In the genomic region with DNA sequence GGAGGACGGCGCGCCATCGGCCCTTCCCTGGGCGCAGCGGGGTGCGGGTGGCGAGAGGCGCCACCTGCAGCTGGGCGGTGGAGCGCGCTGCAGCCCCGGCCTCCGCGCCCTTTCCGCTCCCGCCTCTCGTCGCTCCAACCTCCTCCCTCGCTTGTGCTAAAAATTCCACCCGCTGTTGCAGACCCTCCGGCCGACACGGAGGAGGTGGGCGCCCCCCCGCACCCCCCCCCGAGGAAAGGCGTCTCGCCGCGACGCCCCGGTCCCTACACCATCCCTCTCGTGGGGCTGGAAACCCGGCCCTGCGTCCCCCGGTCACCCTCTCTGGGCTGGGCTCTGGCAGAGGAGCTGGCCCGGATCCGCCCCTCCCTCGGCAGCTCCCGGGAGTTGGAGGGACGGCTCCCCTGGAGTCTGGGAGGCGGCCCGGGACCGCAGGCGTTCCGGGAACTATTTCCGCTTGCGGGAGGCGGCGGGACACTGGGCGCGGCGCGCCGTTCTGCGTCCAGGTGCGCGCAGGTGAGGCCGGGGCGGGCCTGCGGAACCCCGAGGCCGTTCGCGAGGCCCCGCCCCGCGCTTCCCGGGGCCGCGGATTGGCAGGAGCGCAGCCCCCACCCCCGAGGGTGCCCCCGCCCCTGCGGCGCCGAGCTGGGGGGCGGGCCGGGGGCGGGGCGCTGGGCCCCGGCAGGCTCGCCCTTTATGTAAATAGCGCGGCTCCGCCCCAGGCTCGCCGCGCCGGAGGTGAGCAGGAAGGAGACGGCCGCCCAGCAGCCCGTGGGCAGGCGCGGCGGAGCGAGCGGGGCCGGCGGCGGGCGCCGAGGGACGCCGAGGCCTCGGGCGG, we compare ENCODE assay signal across 1 cellular context.
TF ChIP-seq lines count a peak whose summit lies in the region.

A gene with protein sequence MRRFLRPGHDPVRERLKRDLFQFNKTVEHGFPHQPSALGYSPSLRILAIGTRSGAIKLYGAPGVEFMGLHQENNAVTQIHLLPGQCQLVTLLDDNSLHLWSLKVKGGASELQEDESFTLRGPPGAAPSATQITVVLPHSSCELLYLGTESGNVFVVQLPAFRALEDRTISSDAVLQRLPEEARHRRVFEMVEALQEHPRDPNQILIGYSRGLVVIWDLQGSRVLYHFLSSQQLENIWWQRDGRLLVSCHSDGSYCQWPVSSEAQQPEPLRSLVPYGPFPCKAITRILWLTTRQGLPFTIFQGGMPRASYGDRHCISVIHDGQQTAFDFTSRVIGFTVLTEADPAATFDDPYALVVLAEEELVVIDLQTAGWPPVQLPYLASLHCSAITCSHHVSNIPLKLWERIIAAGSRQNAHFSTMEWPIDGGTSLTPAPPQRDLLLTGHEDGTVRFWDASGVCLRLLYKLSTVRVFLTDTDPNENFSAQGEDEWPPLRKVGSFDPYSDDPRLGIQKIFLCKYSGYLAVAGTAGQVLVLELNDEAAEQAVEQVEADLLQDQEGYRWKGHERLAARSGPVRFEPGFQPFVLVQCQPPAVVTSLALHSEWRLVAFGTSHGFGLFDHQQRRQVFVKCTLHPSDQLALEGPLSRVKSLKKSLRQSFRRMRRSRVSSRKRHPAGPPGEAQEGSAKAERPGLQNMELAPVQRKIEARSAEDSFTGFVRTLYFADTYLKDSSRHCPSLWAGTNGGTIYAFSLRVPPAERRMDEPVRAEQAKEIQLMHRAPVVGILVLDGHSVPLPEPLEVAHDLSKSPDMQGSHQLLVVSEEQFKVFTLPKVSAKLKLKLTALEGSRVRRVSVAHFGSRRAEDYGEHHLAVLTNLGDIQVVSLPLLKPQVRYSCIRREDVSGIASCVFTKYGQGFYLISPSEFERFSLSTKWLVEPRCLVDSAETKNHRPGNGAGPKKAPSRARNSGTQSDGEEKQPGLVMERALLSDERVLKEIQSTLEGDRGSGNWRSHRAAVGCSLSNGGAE (plus strand): TSS at position 727 of the 835 bp plus-strand sequence. CDS start 17,730 bp downstream, outside the sequence.

TF ChIP-seq in HEK293, 187 proteins besides CTCF, POLR2A, EP300 and RAD21 (continued from another document and continues in another):
- TF ChIP-seq, protein P1, sequence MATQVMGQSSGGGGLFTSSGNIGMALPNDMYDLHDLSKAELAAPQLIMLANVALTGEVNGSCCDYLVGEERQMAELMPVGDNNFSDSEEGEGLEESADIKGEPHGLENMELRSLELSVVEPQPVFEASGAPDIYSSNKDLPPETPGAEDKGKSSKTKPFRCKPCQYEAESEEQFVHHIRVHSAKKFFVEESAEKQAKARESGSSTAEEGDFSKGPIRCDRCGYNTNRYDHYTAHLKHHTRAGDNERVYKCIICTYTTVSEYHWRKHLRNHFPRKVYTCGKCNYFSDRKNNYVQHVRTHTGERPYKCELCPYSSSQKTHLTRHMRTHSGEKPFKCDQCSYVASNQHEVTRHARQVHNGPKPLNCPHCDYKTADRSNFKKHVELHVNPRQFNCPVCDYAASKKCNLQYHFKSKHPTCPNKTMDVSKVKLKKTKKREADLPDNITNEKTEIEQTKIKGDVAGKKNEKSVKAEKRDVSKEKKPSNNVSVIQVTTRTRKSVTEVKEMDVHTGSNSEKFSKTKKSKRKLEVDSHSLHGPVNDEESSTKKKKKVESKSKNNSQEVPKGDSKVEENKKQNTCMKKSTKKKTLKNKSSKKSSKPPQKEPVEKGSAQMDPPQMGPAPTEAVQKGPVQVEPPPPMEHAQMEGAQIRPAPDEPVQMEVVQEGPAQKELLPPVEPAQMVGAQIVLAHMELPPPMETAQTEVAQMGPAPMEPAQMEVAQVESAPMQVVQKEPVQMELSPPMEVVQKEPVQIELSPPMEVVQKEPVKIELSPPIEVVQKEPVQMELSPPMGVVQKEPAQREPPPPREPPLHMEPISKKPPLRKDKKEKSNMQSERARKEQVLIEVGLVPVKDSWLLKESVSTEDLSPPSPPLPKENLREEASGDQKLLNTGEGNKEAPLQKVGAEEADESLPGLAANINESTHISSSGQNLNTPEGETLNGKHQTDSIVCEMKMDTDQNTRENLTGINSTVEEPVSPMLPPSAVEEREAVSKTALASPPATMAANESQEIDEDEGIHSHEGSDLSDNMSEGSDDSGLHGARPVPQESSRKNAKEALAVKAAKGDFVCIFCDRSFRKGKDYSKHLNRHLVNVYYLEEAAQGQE (tag by site-specific recombination; IDR thresholded peaks at IDR 0.05) = peak; percentile 61; the same call in 1 of the 2 replicates
- no peak for TF ChIP-seq ZNF433 (tag by site-specific recombination; IDR thresholded peaks at IDR 0.05; ENCODE audit: low read depth)
- no peak for TF ChIP-seq ZNF677 (tag by site-specific recombination; IDR thresholded peaks at IDR 0.05)
- TF ChIP-seq, protein P2, sequence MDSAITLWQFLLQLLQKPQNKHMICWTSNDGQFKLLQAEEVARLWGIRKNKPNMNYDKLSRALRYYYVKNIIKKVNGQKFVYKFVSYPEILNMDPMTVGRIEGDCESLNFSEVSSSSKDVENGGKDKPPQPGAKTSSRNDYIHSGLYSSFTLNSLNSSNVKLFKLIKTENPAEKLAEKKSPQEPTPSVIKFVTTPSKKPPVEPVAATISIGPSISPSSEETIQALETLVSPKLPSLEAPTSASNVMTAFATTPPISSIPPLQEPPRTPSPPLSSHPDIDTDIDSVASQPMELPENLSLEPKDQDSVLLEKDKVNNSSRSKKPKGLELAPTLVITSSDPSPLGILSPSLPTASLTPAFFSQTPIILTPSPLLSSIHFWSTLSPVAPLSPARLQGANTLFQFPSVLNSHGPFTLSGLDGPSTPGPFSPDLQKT (IDR thresholded peaks at IDR 0.05; ENCODE audit: borderline replicate concordance, low read depth, low read length) = no peak
- peak; percentile 39; the same call in 1 of the 2 replicates for TF ChIP-seq SCRT2 (tag by site-specific recombination; IDR thresholded peaks at IDR 0.05)
- no peak for TF ChIP-seq ZNF114 (tag by site-specific recombination; IDR thresholded peaks at IDR 0.05)
- TF ChIP-seq, protein P3, sequence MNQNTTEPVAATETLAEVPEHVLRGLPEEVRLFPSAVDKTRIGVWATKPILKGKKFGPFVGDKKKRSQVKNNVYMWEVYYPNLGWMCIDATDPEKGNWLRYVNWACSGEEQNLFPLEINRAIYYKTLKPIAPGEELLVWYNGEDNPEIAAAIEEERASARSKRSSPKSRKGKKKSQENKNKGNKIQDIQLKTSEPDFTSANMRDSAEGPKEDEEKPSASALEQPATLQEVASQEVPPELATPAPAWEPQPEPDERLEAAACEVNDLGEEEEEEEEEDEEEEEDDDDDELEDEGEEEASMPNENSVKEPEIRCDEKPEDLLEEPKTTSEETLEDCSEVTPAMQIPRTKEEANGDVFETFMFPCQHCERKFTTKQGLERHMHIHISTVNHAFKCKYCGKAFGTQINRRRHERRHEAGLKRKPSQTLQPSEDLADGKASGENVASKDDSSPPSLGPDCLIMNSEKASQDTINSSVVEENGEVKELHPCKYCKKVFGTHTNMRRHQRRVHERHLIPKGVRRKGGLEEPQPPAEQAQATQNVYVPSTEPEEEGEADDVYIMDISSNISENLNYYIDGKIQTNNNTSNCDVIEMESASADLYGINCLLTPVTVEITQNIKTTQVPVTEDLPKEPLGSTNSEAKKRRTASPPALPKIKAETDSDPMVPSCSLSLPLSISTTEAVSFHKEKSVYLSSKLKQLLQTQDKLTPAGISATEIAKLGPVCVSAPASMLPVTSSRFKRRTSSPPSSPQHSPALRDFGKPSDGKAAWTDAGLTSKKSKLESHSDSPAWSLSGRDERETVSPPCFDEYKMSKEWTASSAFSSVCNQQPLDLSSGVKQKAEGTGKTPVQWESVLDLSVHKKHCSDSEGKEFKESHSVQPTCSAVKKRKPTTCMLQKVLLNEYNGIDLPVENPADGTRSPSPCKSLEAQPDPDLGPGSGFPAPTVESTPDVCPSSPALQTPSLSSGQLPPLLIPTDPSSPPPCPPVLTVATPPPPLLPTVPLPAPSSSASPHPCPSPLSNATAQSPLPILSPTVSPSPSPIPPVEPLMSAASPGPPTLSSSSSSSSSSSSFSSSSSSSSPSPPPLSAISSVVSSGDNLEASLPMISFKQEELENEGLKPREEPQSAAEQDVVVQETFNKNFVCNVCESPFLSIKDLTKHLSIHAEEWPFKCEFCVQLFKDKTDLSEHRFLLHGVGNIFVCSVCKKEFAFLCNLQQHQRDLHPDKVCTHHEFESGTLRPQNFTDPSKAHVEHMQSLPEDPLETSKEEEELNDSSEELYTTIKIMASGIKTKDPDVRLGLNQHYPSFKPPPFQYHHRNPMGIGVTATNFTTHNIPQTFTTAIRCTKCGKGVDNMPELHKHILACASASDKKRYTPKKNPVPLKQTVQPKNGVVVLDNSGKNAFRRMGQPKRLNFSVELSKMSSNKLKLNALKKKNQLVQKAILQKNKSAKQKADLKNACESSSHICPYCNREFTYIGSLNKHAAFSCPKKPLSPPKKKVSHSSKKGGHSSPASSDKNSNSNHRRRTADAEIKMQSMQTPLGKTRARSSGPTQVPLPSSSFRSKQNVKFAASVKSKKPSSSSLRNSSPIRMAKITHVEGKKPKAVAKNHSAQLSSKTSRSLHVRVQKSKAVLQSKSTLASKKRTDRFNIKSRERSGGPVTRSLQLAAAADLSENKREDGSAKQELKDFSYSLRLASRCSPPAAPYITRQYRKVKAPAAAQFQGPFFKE (tag by site-specific recombination; IDR thresholded peaks at IDR 0.05; ENCODE audit: borderline replicate concordance) = no peak
- TF ChIP-seq ZNF350 (tag by site-specific recombination; IDR thresholded peaks at IDR 0.05) = no peak
- no peak for TF ChIP-seq ZNF658 (tag by site-specific recombination; IDR thresholded peaks at IDR 0.05)
- TF ChIP-seq, protein P4, sequence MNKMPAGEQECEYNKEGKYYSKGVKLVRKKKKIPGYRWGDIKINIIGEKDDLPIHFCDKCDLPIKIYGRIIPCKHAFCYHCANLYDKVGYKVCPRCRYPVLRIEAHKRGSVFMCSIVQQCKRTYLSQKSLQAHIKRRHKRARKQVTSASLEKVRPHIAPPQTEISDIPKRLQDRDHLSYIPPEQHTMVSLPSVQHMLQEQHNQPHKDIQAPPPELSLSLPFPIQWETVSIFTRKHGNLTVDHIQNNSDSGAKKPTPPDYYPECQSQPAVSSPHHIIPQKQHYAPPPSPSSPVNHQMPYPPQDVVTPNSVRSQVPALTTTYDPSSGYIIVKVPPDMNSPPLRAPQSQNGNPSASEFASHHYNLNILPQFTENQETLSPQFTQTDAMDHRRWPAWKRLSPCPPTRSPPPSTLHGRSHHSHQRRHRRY (tag by site-specific recombination; IDR thresholded peaks at IDR 0.05) = no peak
- peak; percentile 91 for TF ChIP-seq ZBTB20 (tag by site-specific recombination; IDR thresholded peaks at IDR 0.05)
- TF ChIP-seq ZNF629 (tag by site-specific recombination; IDR thresholded peaks at IDR 0.05) = peak; percentile 56; the same call in 1 of the 2 replicates
- no peak for TF ChIP-seq ZNF521 (tag by site-specific recombination; IDR thresholded peaks at IDR 0.05)
- peak; percentile 31; the same call in 1 of the 2 replicates for TF ChIP-seq MZF1 (tag by site-specific recombination; IDR thresholded peaks at IDR 0.05; ENCODE audit: borderline replicate concordance)
- TF ChIP-seq, protein P5, sequence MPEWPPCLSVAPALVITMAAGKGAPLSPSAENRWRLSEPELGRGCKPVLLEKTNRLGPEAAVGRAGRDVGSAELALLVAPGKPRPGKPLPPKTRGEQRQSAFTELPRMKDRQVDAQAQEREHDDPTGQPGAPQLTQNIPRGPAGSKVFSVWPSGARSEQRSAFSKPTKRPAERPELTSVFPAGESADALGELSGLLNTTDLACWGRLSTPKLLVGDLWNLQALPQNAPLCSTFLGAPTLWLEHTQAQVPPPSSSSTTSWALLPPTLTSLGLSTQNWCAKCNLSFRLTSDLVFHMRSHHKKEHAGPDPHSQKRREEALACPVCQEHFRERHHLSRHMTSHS (tag by site-specific recombination; IDR thresholded peaks at IDR 0.05) = no peak
- no peak for TF ChIP-seq YY2 (tag by site-specific recombination; IDR thresholded peaks at IDR 0.05)
- no peak for TF ChIP-seq ZNF16 (tag by site-specific recombination; IDR thresholded peaks at IDR 0.05; ENCODE audit: low read depth)
- 0 out of 2 replicates have a peak, but pooled peaks have one; percentile 32 for TF ChIP-seq ZXDB (tag by site-specific recombination; IDR thresholded peaks at IDR 0.05)
- no peak for TF ChIP-seq ZFP3 (tag by site-specific recombination; IDR thresholded peaks at IDR 0.05; ENCODE audit: low read depth)
- TF ChIP-seq ZNF510 (tag by site-specific recombination; IDR thresholded peaks at IDR 0.05; ENCODE audit: insufficient replicate concordance) = no peak
- peak; percentile 92 for TF ChIP-seq ZBTB7A (tag by site-specific recombination; IDR thresholded peaks at IDR 0.05; ENCODE audit: low read depth)
- no peak for TF ChIP-seq FEZF1 (tag by site-specific recombination; IDR thresholded peaks at IDR 0.05)
- TF ChIP-seq ZNF600 (tag by site-specific recombination; IDR thresholded peaks at IDR 0.05) = peak; percentile 94
- TF ChIP-seq ZNF664 (tag by site-specific recombination; IDR thresholded peaks at IDR 0.05) = no peak
- TF ChIP-seq SALL2 (tag by site-specific recombination; IDR thresholded peaks at IDR 0.05; ENCODE audit: borderline replicate concordance) = no peak
- TF ChIP-seq, protein P6, sequence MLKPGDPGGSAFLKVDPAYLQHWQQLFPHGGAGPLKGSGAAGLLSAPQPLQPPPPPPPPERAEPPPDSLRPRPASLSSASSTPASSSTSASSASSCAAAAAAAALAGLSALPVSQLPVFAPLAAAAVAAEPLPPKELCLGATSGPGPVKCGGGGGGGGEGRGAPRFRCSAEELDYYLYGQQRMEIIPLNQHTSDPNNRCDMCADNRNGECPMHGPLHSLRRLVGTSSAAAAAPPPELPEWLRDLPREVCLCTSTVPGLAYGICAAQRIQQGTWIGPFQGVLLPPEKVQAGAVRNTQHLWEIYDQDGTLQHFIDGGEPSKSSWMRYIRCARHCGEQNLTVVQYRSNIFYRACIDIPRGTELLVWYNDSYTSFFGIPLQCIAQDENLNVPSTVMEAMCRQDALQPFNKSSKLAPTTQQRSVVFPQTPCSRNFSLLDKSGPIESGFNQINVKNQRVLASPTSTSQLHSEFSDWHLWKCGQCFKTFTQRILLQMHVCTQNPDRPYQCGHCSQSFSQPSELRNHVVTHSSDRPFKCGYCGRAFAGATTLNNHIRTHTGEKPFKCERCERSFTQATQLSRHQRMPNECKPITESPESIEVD (tag by site-specific recombination; IDR thresholded peaks at IDR 0.05) = no peak
- no peak for TF ChIP-seq ZNF624 (tag by site-specific recombination; IDR thresholded peaks at IDR 0.05)
- TF ChIP-seq ZNF391 (tag by site-specific recombination; IDR thresholded peaks at IDR 0.05; ENCODE audit: borderline replicate concordance, low read depth) = no peak
- TF ChIP-seq, protein P7, sequence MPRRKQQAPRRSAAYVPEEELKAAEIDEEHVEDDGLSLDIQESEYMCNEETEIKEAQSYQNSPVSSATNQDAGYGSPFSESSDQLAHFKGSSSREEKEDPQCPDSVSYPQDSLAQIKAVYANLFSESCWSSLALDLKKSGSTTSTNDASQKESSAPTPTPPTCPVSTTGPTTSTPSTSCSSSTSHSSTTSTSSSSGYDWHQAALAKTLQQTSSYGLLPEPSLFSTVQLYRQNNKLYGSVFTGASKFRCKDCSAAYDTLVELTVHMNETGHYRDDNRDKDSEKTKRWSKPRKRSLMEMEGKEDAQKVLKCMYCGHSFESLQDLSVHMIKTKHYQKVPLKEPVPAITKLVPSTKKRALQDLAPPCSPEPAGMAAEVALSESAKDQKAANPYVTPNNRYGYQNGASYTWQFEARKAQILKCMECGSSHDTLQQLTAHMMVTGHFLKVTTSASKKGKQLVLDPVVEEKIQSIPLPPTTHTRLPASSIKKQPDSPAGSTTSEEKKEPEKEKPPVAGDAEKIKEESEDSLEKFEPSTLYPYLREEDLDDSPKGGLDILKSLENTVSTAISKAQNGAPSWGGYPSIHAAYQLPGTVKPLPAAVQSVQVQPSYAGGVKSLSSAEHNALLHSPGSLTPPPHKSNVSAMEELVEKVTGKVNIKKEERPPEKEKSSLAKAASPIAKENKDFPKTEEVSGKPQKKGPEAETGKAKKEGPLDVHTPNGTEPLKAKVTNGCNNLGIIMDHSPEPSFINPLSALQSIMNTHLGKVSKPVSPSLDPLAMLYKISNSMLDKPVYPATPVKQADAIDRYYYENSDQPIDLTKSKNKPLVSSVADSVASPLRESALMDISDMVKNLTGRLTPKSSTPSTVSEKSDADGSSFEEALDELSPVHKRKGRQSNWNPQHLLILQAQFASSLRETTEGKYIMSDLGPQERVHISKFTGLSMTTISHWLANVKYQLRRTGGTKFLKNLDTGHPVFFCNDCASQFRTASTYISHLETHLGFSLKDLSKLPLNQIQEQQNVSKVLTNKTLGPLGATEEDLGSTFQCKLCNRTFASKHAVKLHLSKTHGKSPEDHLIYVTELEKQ (tag by site-specific recombination; IDR thresholded peaks at IDR 0.05; ENCODE audit: borderline replicate concordance) = no peak
